Comparison of ENCODE assay signal across 1 cellular context in the genomic region with DNA sequence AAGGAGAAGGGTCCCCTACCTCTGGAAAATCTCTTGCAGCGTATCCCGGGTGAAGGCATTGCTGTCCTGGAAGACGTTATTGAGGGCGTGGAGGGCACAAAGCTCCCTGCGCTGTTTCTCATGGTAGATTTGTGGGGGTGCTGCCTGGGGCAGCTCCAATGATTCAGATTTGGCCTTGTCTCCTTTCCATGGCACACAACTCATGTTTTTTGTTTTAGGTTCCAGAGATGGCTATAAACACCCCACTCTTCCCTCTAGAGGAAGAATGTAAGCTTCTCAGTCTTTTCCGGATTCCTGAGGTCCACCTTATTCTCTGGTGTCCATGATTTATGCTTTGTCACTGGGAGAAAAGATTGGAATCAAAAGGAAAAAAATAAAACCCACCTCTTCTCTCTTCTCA.
TF ChIP-seq lines count a peak whose summit lies in the region.

No MANE protein-coding gene starts in this region.

TF ChIP-seq in H1, 55 proteins besides CTCF, POLR2A, EP300 and RAD21:
- TF ChIP-seq GTF2F1 (IDR thresholded peaks at IDR 0.05; ENCODE audit: borderline replicate concordance, low read depth, low read length) (no peak), SIRT6 (IDR thresholded peaks at IDR 0.05; ENCODE audit: low read length) (no peak), CTBP2 (IDR thresholded peaks at IDR 0.05; ENCODE audit: borderline replicate concordance, insufficient read depth, insufficient read length, low read length) (no peak), SAP30 (IDR thresholded peaks at IDR 0.05; ENCODE audit: insufficient read depth, insufficient replicate concordance, low read length) (no peak), HDAC6 (IDR thresholded peaks at IDR 0.05; ENCODE audit: low read depth, low read length) (no peak), CBX5 (IDR thresholded peaks at IDR 0.05; ENCODE audit: low read depth, low read length) (no peak)
- TF ChIP-seq, protein P1, sequence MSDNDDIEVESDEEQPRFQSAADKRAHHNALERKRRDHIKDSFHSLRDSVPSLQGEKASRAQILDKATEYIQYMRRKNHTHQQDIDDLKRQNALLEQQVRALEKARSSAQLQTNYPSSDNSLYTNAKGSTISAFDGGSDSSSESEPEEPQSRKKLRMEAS (IDR thresholded peaks at IDR 0.05): no peak
- TF ChIP-seq, protein P2, sequence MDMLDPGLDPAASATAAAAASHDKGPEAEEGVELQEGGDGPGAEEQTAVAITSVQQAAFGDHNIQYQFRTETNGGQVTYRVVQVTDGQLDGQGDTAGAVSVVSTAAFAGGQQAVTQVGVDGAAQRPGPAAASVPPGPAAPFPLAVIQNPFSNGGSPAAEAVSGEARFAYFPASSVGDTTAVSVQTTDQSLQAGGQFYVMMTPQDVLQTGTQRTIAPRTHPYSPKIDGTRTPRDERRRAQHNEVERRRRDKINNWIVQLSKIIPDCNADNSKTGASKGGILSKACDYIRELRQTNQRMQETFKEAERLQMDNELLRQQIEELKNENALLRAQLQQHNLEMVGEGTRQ (IDR thresholded peaks at IDR 0.05; ENCODE audit: low read length): no peak
